1 cellular context compared by ENCODE assay signal in the genomic region with DNA sequence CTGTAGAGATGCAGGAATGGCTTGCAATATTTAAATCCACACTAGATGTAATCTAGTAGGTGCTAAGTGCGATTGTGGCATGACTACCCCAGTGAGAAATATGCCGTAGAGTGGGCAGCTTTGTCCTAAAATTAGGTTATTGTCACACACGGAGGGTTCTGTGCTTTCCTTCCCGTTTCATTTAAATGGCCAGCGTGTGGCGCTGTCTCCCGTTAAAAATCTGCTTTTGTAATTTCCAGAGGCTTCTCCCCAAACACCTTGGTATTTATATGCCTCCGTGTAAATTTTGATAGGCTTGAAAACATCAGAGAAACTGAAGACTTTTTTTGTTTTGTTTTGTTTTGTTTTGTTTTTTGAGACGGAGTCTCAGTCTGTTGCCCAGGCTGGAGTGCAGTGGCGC.
TF ChIP-seq lines count a peak whose summit lies in the region.

No MANE protein-coding gene starts in this region.

TF ChIP-seq in WTC11, 78 proteins besides CTCF, POLR2A, EP300 and RAD21 (continued from another document):
- TF ChIP-seq, protein P1, sequence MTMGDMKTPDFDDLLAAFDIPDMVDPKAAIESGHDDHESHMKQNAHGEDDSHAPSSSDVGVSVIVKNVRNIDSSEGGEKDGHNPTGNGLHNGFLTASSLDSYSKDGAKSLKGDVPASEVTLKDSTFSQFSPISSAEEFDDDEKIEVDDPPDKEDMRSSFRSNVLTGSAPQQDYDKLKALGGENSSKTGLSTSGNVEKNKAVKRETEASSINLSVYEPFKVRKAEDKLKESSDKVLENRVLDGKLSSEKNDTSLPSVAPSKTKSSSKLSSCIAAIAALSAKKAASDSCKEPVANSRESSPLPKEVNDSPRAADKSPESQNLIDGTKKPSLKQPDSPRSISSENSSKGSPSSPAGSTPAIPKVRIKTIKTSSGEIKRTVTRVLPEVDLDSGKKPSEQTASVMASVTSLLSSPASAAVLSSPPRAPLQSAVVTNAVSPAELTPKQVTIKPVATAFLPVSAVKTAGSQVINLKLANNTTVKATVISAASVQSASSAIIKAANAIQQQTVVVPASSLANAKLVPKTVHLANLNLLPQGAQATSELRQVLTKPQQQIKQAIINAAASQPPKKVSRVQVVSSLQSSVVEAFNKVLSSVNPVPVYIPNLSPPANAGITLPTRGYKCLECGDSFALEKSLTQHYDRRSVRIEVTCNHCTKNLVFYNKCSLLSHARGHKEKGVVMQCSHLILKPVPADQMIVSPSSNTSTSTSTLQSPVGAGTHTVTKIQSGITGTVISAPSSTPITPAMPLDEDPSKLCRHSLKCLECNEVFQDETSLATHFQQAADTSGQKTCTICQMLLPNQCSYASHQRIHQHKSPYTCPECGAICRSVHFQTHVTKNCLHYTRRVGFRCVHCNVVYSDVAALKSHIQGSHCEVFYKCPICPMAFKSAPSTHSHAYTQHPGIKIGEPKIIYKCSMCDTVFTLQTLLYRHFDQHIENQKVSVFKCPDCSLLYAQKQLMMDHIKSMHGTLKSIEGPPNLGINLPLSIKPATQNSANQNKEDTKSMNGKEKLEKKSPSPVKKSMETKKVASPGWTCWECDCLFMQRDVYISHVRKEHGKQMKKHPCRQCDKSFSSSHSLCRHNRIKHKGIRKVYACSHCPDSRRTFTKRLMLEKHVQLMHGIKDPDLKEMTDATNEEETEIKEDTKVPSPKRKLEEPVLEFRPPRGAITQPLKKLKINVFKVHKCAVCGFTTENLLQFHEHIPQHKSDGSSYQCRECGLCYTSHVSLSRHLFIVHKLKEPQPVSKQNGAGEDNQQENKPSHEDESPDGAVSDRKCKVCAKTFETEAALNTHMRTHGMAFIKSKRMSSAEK (CRISPR knock-in tag; IDR thresholded peaks at IDR 0.05; ENCODE audit: borderline replicate concordance): no peak
- TF ChIP-seq, protein P2, sequence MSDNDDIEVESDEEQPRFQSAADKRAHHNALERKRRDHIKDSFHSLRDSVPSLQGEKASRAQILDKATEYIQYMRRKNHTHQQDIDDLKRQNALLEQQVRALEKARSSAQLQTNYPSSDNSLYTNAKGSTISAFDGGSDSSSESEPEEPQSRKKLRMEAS (CRISPR knock-in tag; IDR thresholded peaks at IDR 0.05): no peak
- TF ChIP-seq KAT7 (CRISPR knock-in tag; IDR thresholded peaks at IDR 0.05; ENCODE audit: borderline replicate concordance): no peak
- TF ChIP-seq, protein P3, sequence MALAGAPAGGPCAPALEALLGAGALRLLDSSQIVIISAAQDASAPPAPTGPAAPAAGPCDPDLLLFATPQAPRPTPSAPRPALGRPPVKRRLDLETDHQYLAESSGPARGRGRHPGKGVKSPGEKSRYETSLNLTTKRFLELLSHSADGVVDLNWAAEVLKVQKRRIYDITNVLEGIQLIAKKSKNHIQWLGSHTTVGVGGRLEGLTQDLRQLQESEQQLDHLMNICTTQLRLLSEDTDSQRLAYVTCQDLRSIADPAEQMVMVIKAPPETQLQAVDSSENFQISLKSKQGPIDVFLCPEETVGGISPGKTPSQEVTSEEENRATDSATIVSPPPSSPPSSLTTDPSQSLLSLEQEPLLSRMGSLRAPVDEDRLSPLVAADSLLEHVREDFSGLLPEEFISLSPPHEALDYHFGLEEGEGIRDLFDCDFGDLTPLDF (CRISPR knock-in tag; IDR thresholded peaks at IDR 0.05): no peak
